1 cellular context compared by ENCODE assay signal in genomic region chr1:42816600-42817439, GRCh38.
TF ChIP-seq lines count a peak whose summit lies in the region.

Gene ERMAP (plus strand): TSS chr1:42817122. CDS start chr1:42830449, 13,327 bp downstream.
Gene SVBP (minus strand): TSS chr1:42817397. CDS start chr1:42816544, 853 bp downstream.

TF ChIP-seq in K562, 482 proteins besides CTCF, POLR2A, EP300 and RAD21 (continued from another document and continues in another):
- no peak for TF ChIP-seq RERE (CRISPR knock-in tag; IDR thresholded peaks at IDR 0.05; ENCODE audit: borderline replicate concordance)
- TF ChIP-seq MCM5 (IDR thresholded peaks at IDR 0.05; ENCODE audit: low read depth), result no peak
- peak; percentile 98 for TF ChIP-seq VEZF1 (CRISPR knock-in tag; IDR thresholded peaks at IDR 0.05)
- 0 out of 2 replicates have a peak, but pooled peaks have one; percentile 21 for TF ChIP-seq GTF2F1 (IDR thresholded peaks at IDR 0.05; ENCODE audit: low read depth, low read length)
- TF ChIP-seq TRIM24 (IDR thresholded peaks at IDR 0.05), result no peak
- no peak for TF ChIP-seq HNRNPLL (IDR thresholded peaks at IDR 0.05; ENCODE audit: low read depth, low read length, poor library complexity, severe bottlenecking)
- TF ChIP-seq TFAM (CRISPR knock-in tag; conservative IDR thresholded peaks at IDR 0.05), result no peak
- peak; percentile 69 for TF ChIP-seq GABPA (tag; conservative IDR thresholded peaks at IDR 0.05; ENCODE audit: low read depth)
- no peak for TF ChIP-seq PREB (CRISPR knock-in tag; IDR thresholded peaks at IDR 0.05)
- TF ChIP-seq JUND (IDR thresholded peaks at IDR 0.05; ENCODE audit: borderline replicate concordance, low read depth, low read length), result peak; percentile 31; the same call in 1 of the 2 replicates
- TF ChIP-seq JUND (tag; IDR thresholded peaks at IDR 0.05; ENCODE audit: borderline replicate concordance, low read depth, low read length), result no peak
- no peak for TF ChIP-seq KLF10 (CRISPR knock-in tag; IDR thresholded peaks at IDR 0.05)
- TF ChIP-seq ESRRA (IDR thresholded peaks at IDR 0.05; ENCODE audit: borderline replicate concordance, low read depth), result peak; percentile 6; the same call in 1 of the 2 replicates
- TF ChIP-seq MAZ (CRISPR knock-in tag; conservative IDR thresholded peaks at IDR 0.05 in 1 of 2, IDR thresholded peaks at IDR 0.05 in 1 of 2), result peak; percentile 92 to 99
- TF ChIP-seq POLR2G (IDR thresholded peaks at IDR 0.05; ENCODE audit: low read depth, low read length), result peak; percentile 95
- no peak for TF ChIP-seq ID3 (CRISPR knock-in tag; IDR thresholded peaks at IDR 0.05)
- TF ChIP-seq ID3 (tag; IDR thresholded peaks at IDR 0.05), result no peak
- TF ChIP-seq ZBTB7A (IDR thresholded peaks at IDR 0.05; ENCODE audit: borderline replicate concordance, control insufficient read depth, low read depth, low read length), result peak; percentile 78
- TF ChIP-seq FOXA3 (CRISPR knock-in tag; conservative IDR thresholded peaks at IDR 0.05 in 1 of 2, IDR thresholded peaks at IDR 0.05 in 1 of 2), result no peak
- peak; percentile 55; the same call in 1 of the 2 replicates for TF ChIP-seq ZNF76 (CRISPR knock-in tag; IDR thresholded peaks at IDR 0.05; ENCODE audit: borderline replicate concordance)
- no peak for TF ChIP-seq MAFK (IDR thresholded peaks at IDR 0.05; ENCODE audit: low read length)
- TF ChIP-seq PHF8 (IDR thresholded peaks at IDR 0.05; ENCODE audit: borderline replicate concordance, low read length), result peak; percentile 92
- TF ChIP-seq KDM1A (IDR thresholded peaks at IDR 0.05), result 0 out of 4 replicates have a peak, but pooled peaks have one; percentile 17 to 24
- no peak for TF ChIP-seq CREB1 (IDR thresholded peaks at IDR 0.05)
- TF ChIP-seq CREB1 (CRISPR knock-in tag; IDR thresholded peaks at IDR 0.05), result no peak
- no peak; the same call in 1 of the 2 replicates for TF ChIP-seq SMC3 (conservative IDR thresholded peaks at IDR 0.05; ENCODE audit: insufficient read depth, low read depth, low read length)
- TF ChIP-seq FOSL1 (tag; conservative IDR thresholded peaks at IDR 0.05), result no peak
- no peak for TF ChIP-seq NCOA4 (IDR thresholded peaks at IDR 0.05; ENCODE audit: partially characterized antibody)
- TF ChIP-seq POLR2B (IDR thresholded peaks at IDR 0.05; ENCODE audit: low read depth, partially characterized antibody), result peak; percentile 69
- peak; percentile 73; the same call in 1 of the 2 replicates for TF ChIP-seq SMAD4 (CRISPR knock-in tag; conservative IDR thresholded peaks at IDR 0.05)
- TF ChIP-seq RNF219 (CRISPR knock-in tag; IDR thresholded peaks at IDR 0.05), result no peak
- no peak for TF ChIP-seq CREB5 (CRISPR knock-in tag; IDR thresholded peaks at IDR 0.05)
- TF ChIP-seq ZHX1 (conservative IDR thresholded peaks at IDR 0.05; ENCODE audit: low read length), result 0 out of 2 replicates have a peak, but pooled peaks have one; percentile 37
- no peak for TF ChIP-seq ZNF830 (CRISPR knock-in tag; IDR thresholded peaks at IDR 0.05)
- peak; percentile 83 for TF ChIP-seq KDM5B (IDR thresholded peaks at IDR 0.05; ENCODE audit: insufficient replicate concordance, low read depth, low read length)
- TF ChIP-seq MNT (conservative IDR thresholded peaks at IDR 0.05), result peak in 1 of 2 experiments; percentile 42; a peak in 3 of 4 replicates
- no peak for TF ChIP-seq ILK (tag; IDR thresholded peaks at IDR 0.05; ENCODE audit: borderline replicate concordance, low read depth)
- no peak for TF ChIP-seq ZNF316 (IDR thresholded peaks at IDR 0.05)
- 0 out of 2 replicates have a peak, but pooled peaks have one; percentile 61 for TF ChIP-seq ELF4 (CRISPR knock-in tag; IDR thresholded peaks at IDR 0.05)
- TF ChIP-seq ZNF764 (CRISPR knock-in tag; IDR thresholded peaks at IDR 0.05; ENCODE audit: low read depth), result no peak
- TF ChIP-seq SREBF1 (IDR thresholded peaks at IDR 0.05; ENCODE audit: borderline replicate concordance, low read depth, low read length), result no peak
- no peak for TF ChIP-seq ZNF639 (CRISPR knock-in tag; conservative IDR thresholded peaks at IDR 0.05 in 1 of 2, IDR thresholded peaks at IDR 0.05 in 1 of 2)
- no peak for TF ChIP-seq OTX1 (CRISPR knock-in tag; IDR thresholded peaks at IDR 0.05)
- no peak for TF ChIP-seq TEAD4 (IDR thresholded peaks at IDR 0.05; ENCODE audit: low read length)
- TF ChIP-seq TEAD4 (CRISPR knock-in tag; IDR thresholded peaks at IDR 0.05; ENCODE audit: borderline replicate concordance), result no peak
- peak; percentile 68 for TF ChIP-seq PRPF4 (IDR thresholded peaks at IDR 0.05; ENCODE audit: insufficient read depth, low read depth, low read length, poor library complexity, severe bottlenecking)
- no peak for TF ChIP-seq ZNF12 (CRISPR knock-in tag; IDR thresholded peaks at IDR 0.05)
- no peak for TF ChIP-seq SMARCB1 (IDR thresholded peaks at IDR 0.05; ENCODE audit: insufficient read length, low read depth)
